In genomic region chr11:6095798-6096197, GRCh38 we compare ENCODE assay signal across 26 cellular contexts. TPM values are rescaled to one million over a fixed set of nuclear protein-coding genes. Genes with fewer than 3 reads are reported as not detected.
"Had no signal": no experiment of that assay in that cellular context is flagged by ENCODE, and none has a peak within 500 bp of the region (broad histone marks: within the 10 kb centered on the region; RNA-seq: fewer than 3 reads in every experiment).

No MANE protein-coding gene starts in this region.

- H3K4me1 ChIP-seq: SJCRH30 had no signal

- H3K4me1 Mint-ChIP-seq: T-helper 17 cell had no signal

- DNase-seq: Kasumi-1, MV-4-11, NCI-H1092, NCI-H1105 treated with DMSO at 0.1 percent for 48 hours, NCI-H1417 treated with DMSO at 0.1 percent for 48 hours, NCI-H146, NCI-H1694 treated with DMSO at 0.1 percent for 48 hours, NCI-H1930, NCI-H2081, NCI-H2107, NCI-H2227 treated with DMSO at 0.1 percent for 48 hours, NCI-H510A, NCI-H524 treated with DMSO at 0.1 percent for 48 hours, NCI-H69, NCI-H774, PC-3, SHP77 treated with DMSO at 0.1 percent for 48 hours, T-helper 1 cell, T-helper 17 cell had no signal

- H3K9ac ChIP-seq: KMS-11 had no signal

- H3K9me3 ChIP-seq: SJCRH30 had no signal

- H3K36me3 ChIP-seq: SJCRH30 had no signal

- H3K4me2 ChIP-seq: KMS-11 had no signal

- H3K4me3 Mint-ChIP-seq: IgD-negative memory B cell, T-helper 17 cell had no signal

- H3K27me3 ChIP-seq: SJCRH30 had no signal

- H3K27ac Mint-ChIP-seq: IgD-negative memory B cell, T-helper 17 cell had no signal

- H3K4me3 ChIP-seq: K562, SJCRH30 had no signal

- H3K27ac ChIP-seq: KMS-11, SJCRH30 had no signal

RNA-seq across cellular contexts. Expression of gene OR56B4, which starts 11.7 kb away (rescaled TPM):
- total RNA-seq: HT1080, K562, M059J, PC-3, Right ventricle myocardium inferior, SJCRH30, T-helper 17 cell had no signal
- polyA plus RNA-seq: IgD-negative memory B cell had no signal
